19 cellular contexts compared by ENCODE assay signal in the genomic region with DNA sequence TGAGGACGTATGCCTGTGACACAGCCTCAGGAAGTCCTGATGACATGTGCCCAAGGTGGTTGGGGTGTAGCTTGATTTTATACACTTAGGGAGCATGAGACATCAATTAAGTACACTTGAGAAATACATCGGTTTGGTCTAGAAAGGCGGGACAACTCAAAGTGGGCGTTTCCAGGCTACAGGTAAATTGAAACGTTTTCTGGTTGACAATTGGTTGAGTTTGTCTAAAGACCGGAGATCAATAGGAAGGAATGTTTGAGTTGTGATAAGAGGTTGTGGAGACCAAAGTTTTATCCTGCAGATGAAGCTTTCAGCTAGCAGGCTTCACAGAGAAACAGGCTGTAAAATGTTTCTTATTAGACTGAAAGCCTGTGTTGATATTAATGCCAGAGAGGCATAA. TPM values are rescaled to one million over a fixed set of nuclear protein-coding genes. Genes with fewer than 3 reads are reported as not detected.
DNase-seq lines count a peak whose midpoint lies in the region; ATAC-seq and TF ChIP-seq lines count a peak whose summit lies in the region.
"Had no signal": no experiment of that assay in that cellular context is flagged by ENCODE, and none has a peak within 500 bp of the region (broad histone marks: within the 10 kb centered on the region; RNA-seq: fewer than 3 reads in every experiment).

No MANE protein-coding gene starts in this region.

- H3K4me3 ChIP-seq in heart left ventricle = no peak overlapping the region
- H3K4me3 ChIP-seq in tibial nerve = no peak overlapping the region
- H3K4me3 ChIP-seq: HAP-1, neural progenitor cell had no signal

- TF ChIP-seq POLR2A in heart left ventricle (IDR thresholded peaks at IDR 0.05) (no peak), tibial nerve (IDR thresholded peaks at IDR 0.05) (no peak)

- peak overlapping the region in 10 of 12 donors; percentile 15 to 97 (median 90) for H3K27ac ChIP-seq in heart left ventricle
- peak overlapping the region; percentile 85 to 96 (median 92) for H3K27ac ChIP-seq in tibial nerve
- H3K27ac ChIP-seq: KMS-11, neural progenitor cell had no signal

- peaks cover 0 to 51% (median 13%) of the 10 kb centered on the region in 9 donors for H3K36me3 ChIP-seq in heart left ventricle
- H3K36me3 ChIP-seq in tibial nerve = peaks cover 0 to 7% (median 0%) of the 10 kb centered on the region in 3 donors
- H3K36me3 ChIP-seq: HAP-1, neural progenitor cell had no signal

- H3K9me3 Mint-ChIP-seq in activated naive CD8-positive, alpha-beta T cell treated with anti-CD3 and anti-CD28 coated beads, Interleukin-2, amount 50 U/mL, for 24 hours = no peaks in the 10 kb centered on the region
- H3K9me3 Mint-ChIP-seq in naive B cell = no peaks in the 10 kb centered on the region
- H3K9me3 Mint-ChIP-seq in stimulated activated memory B cell treated with anti-CD40 and anti-IgM and Interleukin-4, amounts not matched to agents 10 μg/mL and 1 μg/mL and 100 μg/mL, for 72 hours = peaks cover 4% of the 10 kb centered on the region

- no peaks in the 10 kb centered on the region for H3K27me3 Mint-ChIP-seq in activated naive CD8-positive, alpha-beta T cell treated with anti-CD3 and anti-CD28 coated beads, Interleukin-2, amount 50 U/mL, for 24 hours
- no peaks in the 10 kb centered on the region for H3K27me3 Mint-ChIP-seq in naive B cell
- H3K27me3 Mint-ChIP-seq in stimulated activated memory B cell treated with anti-CD40 and anti-IgM and Interleukin-4, amounts not matched to agents 10 μg/mL and 1 μg/mL and 100 μg/mL, for 72 hours = no peaks in the 10 kb centered on the region
- H3K27me3 Mint-ChIP-seq: activated CD4-positive, alpha-beta T cell treated with anti-CD3 and anti-CD28 coated beads, Interleukin-2, amount 10 ng/mL, durations not matched to agents 7 days and 5 days had no signal

- no peaks in the 10 kb centered on the region for H3K27me3 ChIP-seq in heart left ventricle
- H3K27me3 ChIP-seq in tibial nerve = no peaks in the 10 kb centered on the region
- H3K27me3 ChIP-seq: neural progenitor cell had no signal

- intact Hi-C loops in heart left ventricle (cut with DNase I) (loop anchor here in 2 of 10 donors (10.0 kb wide), 2 partner anchors 71 to 81 kb away; partner anchors contain the start of gene APOL2 (in 1 of the 2)), Right ventricle myocardium inferior (cut with DNase I) (no loop called here)

- peaks cover 82% of the 10 kb centered on the region for H3K4me1 Mint-ChIP-seq in activated naive CD8-positive, alpha-beta T cell treated with anti-CD3 and anti-CD28 coated beads, Interleukin-2, amount 50 U/mL, for 24 hours
- H3K4me1 Mint-ChIP-seq in naive B cell = peaks cover 43 to 75% (median 55%) of the 10 kb centered on the region in 3 donors
- peaks cover 60% of the 10 kb centered on the region for H3K4me1 Mint-ChIP-seq in stimulated activated memory B cell treated with anti-CD40 and anti-IgM and Interleukin-4, amounts not matched to agents 10 μg/mL and 1 μg/mL and 100 μg/mL, for 72 hours

- ATAC-seq in heart left ventricle (no peak), Right ventricle myocardium inferior (no peak), naive B cell (ENCODE audit: low read depth in 2 of 2) (no peak), HG03159 (IDR thresholded peaks at IDR 0.05; ENCODE audit: unreplicated experiment) (no peak), GM18517 (IDR thresholded peaks at IDR 0.05; ENCODE audit: unreplicated experiment) (no peak)
- ATAC-seq in activated naive CD8-positive, alpha-beta T cell treated with anti-CD3 and anti-CD28 coated beads, Interleukin-2, amount 50 U/mL, for 24 hours = no peak
- no peak for ATAC-seq in stimulated activated memory B cell treated with anti-CD40 and anti-IgM and Interleukin-4, amounts not matched to agents 10 μg/mL and 1 μg/mL and 100 μg/mL, for 72 hours

- TF ChIP-seq CTCF in heart left ventricle (IDR thresholded peaks at IDR 0.05) (no peak), tibial nerve (IDR thresholded peaks at IDR 0.05) (no peak)

- peaks cover 8% of the 10 kb centered on the region for H3K36me3 Mint-ChIP-seq in activated naive CD8-positive, alpha-beta T cell treated with anti-CD3 and anti-CD28 coated beads, Interleukin-2, amount 50 U/mL, for 24 hours (ENCODE audit: low read depth)
- peaks cover 4 to 21% of the 10 kb centered on the region in 2 donors for H3K36me3 Mint-ChIP-seq in naive B cell
- H3K36me3 Mint-ChIP-seq in stimulated activated memory B cell treated with anti-CD40 and anti-IgM and Interleukin-4, amounts not matched to agents 10 μg/mL and 1 μg/mL and 100 μg/mL, for 72 hours = peaks cover 31% of the 10 kb centered on the region
- H3K36me3 Mint-ChIP-seq: neural progenitor cell had no signal

- H3K9me3 ChIP-seq in heart left ventricle (no peaks in the 10 kb centered on the region), tibial nerve (no peaks in the 10 kb centered on the region)

- 69 to 79% (median 75%) methylated on average over 6 of the region's 6 CpGs for WGBS in heart left ventricle, 4 donors
- 78 to 88% methylated on average over 6 of the region's 6 CpGs for WGBS in tibial nerve, 2 donors

- H3K27ac Mint-ChIP-seq in activated naive CD8-positive, alpha-beta T cell treated with anti-CD3 and anti-CD28 coated beads, Interleukin-2, amount 50 U/mL, for 24 hours = peak overlapping the region; percentile 93
- peak overlapping the region in 4 of 6 donors; percentile 33 to 98 (median 81) for H3K27ac Mint-ChIP-seq in naive B cell
- no peak overlapping the region for H3K27ac Mint-ChIP-seq in stimulated activated memory B cell treated with anti-CD40 and anti-IgM and Interleukin-4, amounts not matched to agents 10 μg/mL and 1 μg/mL and 100 μg/mL, for 72 hours
- H3K27ac Mint-ChIP-seq: activated CD4-positive, alpha-beta T cell treated with anti-CD3 and anti-CD28 coated beads, Interleukin-2, amount 10 ng/mL, durations not matched to agents 7 days and 5 days; neural progenitor cell had no signal

- no peak for TF ChIP-seq EP300 in tibial nerve (IDR thresholded peaks at IDR 0.05)

- H3K4me1 ChIP-seq in heart left ventricle = peaks cover 11 to 97% (median 60%) of the 10 kb centered on the region in 12 donors
- peaks cover 0 to 82% (median 71%) of the 10 kb centered on the region in 4 donors for H3K4me1 ChIP-seq in tibial nerve
- H3K4me1 ChIP-seq: HAP-1 had no signal

- H3K4me3 Mint-ChIP-seq in activated naive CD8-positive, alpha-beta T cell treated with anti-CD3 and anti-CD28 coated beads, Interleukin-2, amount 50 U/mL, for 24 hours = peak overlapping the region; percentile 4
- H3K4me3 Mint-ChIP-seq in naive B cell = no peak overlapping the region
- H3K4me3 Mint-ChIP-seq in stimulated activated memory B cell treated with anti-CD40 and anti-IgM and Interleukin-4, amounts not matched to agents 10 μg/mL and 1 μg/mL and 100 μg/mL, for 72 hours = no peak overlapping the region
- H3K4me3 Mint-ChIP-seq: activated CD4-positive, alpha-beta T cell treated with anti-CD3 and anti-CD28 coated beads, Interleukin-2, amount 10 ng/mL, durations not matched to agents 7 days and 5 days; neural progenitor cell had no signal

- no peak for DNase-seq in heart left ventricle
- no peak for DNase-seq in Right ventricle myocardium inferior (ENCODE audit: missing footprints)
- no peak for DNase-seq in activated naive CD8-positive, alpha-beta T cell treated with anti-CD3 and anti-CD28 coated beads, Interleukin-2, amount 50 U/mL, for 24 hours
- no peak for DNase-seq in naive B cell
- DNase-seq in tibial nerve (ENCODE audit: low spot score in 2 of 2) = no peak
- DNase-seq: activated CD4-positive, alpha-beta T cell treated with anti-CD3 and anti-CD28 coated beads, Interleukin-2, amount 10 ng/mL, durations not matched to agents 7 days and 5 days; activated gamma-delta T cell treated with Interleukin-2 at 50 U/mL for 16 hours; central memory CD4-positive, alpha-beta T cell; DMS 273 treated with DMSO at 0.1 percent for 48 hours; glutamatergic neuron; kidney glomerular epithelial cell; NCI-H1694; substantia nigra had no signal

RNA-seq across cellular contexts. Expression of gene APOL3, which starts 6.8 kb away (rescaled TPM):
- total RNA-seq in heart left ventricle = 100 to 1,000 TPM in 1 of 9 donors, 10 to 100 TPM in 8; 16.9 to 103 (median 24.5) TPM
- polyA plus RNA-seq in heart left ventricle = 10 to 100 TPM; 23.9 to 24.6 TPM
- 31.7 TPM for total RNA-seq in Right ventricle myocardium inferior
- 10 to 100 TPM; 15.5 to 41.3 (median 31.7) TPM for polyA plus RNA-seq in naive B cell (ENCODE audit: low read depth in 6 of 6)
- 100 to 1,000 TPM in 1 of 4 donors, 10 to 100 TPM in 3; 60.9 to 149 (median 91.1) TPM for total RNA-seq in tibial nerve

RNA-seq across cellular contexts. Expression of gene APOL4, which starts 47.9 kb away (rescaled TPM):
- 10 to 100 TPM in 2 of 9 donors, 1 to 10 TPM in 5, not detected in 2; 1.7 to 26.5 (median 5.7) TPM for total RNA-seq in heart left ventricle
- 1 to 10 TPM; 2.8 to 3.2 TPM for polyA plus RNA-seq in heart left ventricle
- total RNA-seq in Right ventricle myocardium inferior = 6.9 TPM
- 1 to 10 TPM in 1 of 6 donors, under 1 TPM in 3, not detected in 2; 0.09 to 1.6 (median 0.72) TPM for polyA plus RNA-seq in naive B cell (ENCODE audit: low read depth in 6 of 6)
- 10 to 100 TPM in 2 of 4 donors, 1 to 10 TPM in 2; 1.2 to 57.6 (median 11.2) TPM for total RNA-seq in tibial nerve
